1 cellular context compared by ENCODE assay signal in the genomic region with DNA sequence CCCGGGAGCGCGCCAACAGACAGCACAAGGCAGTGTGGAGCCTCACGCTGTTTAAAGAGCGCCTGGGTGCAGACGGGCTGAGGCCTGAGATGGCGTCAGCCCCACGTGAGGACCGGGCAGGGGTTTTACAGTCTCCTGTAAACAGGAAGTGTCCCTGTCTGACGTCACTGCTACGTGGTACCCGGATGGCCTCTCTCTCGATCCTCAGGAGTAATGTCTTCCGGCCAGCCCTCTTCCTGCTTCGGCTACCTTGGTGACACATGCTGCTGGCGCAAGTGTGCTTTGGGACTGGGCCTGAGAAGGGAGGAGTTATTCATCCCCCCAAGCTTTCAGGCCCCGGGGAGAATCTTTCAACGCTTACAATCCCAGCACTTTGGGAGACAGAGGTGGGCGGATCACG.
TF ChIP-seq lines count a peak whose summit lies in the region.

No MANE protein-coding gene starts in this region.

TF ChIP-seq in WTC11, 78 proteins besides CTCF, POLR2A, EP300 and RAD21:
- TF ChIP-seq, protein P1, sequence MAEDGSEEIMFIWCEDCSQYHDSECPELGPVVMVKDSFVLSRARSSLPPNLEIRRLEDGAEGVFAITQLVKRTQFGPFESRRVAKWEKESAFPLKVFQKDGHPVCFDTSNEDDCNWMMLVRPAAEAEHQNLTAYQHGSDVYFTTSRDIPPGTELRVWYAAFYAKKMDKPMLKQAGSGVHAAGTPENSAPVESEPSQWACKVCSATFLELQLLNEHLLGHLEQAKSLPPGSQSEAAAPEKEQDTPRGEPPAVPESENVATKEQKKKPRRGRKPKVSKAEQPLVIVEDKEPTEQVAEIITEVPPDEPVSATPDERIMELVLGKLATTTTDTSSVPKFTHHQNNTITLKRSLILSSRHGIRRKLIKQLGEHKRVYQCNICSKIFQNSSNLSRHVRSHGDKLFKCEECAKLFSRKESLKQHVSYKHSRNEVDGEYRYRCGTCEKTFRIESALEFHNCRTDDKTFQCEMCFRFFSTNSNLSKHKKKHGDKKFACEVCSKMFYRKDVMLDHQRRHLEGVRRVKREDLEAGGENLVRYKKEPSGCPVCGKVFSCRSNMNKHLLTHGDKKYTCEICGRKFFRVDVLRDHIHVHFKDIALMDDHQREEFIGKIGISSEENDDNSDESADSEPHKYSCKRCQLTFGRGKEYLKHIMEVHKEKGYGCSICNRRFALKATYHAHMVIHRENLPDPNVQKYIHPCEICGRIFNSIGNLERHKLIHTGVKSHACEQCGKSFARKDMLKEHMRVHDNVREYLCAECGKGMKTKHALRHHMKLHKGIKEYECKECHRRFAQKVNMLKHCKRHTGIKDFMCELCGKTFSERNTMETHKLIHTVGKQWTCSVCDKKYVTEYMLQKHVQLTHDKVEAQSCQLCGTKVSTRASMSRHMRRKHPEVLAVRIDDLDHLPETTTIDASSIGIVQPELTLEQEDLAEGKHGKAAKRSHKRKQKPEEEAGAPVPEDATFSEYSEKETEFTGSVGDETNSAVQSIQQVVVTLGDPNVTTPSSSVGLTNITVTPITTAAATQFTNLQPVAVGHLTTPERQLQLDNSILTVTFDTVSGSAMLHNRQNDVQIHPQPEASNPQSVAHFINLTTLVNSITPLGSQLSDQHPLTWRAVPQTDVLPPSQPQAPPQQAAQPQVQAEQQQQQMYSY (CRISPR knock-in tag; IDR thresholded peaks at IDR 0.05) = no peak
- no peak for TF ChIP-seq GRHL2 (CRISPR knock-in tag; IDR thresholded peaks at IDR 0.05; ENCODE audit: insufficient replicate concordance, severe bottlenecking)
- TF ChIP-seq, protein P2, sequence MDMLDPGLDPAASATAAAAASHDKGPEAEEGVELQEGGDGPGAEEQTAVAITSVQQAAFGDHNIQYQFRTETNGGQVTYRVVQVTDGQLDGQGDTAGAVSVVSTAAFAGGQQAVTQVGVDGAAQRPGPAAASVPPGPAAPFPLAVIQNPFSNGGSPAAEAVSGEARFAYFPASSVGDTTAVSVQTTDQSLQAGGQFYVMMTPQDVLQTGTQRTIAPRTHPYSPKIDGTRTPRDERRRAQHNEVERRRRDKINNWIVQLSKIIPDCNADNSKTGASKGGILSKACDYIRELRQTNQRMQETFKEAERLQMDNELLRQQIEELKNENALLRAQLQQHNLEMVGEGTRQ (CRISPR knock-in tag; IDR thresholded peaks at IDR 0.05) = no peak
- TF ChIP-seq PRRX2 (CRISPR knock-in tag; IDR thresholded peaks at IDR 0.05) = no peak
- no peak for TF ChIP-seq EMX1 (CRISPR knock-in tag; IDR thresholded peaks at IDR 0.05)
- TF ChIP-seq, protein P3, sequence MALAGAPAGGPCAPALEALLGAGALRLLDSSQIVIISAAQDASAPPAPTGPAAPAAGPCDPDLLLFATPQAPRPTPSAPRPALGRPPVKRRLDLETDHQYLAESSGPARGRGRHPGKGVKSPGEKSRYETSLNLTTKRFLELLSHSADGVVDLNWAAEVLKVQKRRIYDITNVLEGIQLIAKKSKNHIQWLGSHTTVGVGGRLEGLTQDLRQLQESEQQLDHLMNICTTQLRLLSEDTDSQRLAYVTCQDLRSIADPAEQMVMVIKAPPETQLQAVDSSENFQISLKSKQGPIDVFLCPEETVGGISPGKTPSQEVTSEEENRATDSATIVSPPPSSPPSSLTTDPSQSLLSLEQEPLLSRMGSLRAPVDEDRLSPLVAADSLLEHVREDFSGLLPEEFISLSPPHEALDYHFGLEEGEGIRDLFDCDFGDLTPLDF (CRISPR knock-in tag; IDR thresholded peaks at IDR 0.05) = no peak
- TF ChIP-seq, protein P4, sequence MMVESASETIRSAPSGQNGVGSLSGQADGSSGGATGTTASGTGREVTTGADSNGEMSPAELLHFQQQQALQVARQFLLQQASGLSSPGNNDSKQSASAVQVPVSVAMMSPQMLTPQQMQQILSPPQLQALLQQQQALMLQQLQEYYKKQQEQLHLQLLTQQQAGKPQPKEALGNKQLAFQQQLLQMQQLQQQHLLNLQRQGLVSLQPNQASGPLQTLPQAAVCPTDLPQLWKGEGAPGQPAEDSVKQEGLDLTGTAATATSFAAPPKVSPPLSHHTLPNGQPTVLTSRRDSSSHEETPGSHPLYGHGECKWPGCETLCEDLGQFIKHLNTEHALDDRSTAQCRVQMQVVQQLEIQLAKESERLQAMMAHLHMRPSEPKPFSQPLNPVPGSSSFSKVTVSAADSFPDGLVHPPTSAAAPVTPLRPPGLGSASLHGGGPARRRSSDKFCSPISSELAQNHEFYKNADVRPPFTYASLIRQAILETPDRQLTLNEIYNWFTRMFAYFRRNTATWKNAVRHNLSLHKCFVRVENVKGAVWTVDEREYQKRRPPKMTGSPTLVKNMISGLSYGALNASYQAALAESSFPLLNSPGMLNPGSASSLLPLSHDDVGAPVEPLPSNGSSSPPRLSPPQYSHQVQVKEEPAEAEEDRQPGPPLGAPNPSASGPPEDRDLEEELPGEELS (CRISPR knock-in tag; IDR thresholded peaks at IDR 0.05) = no peak
- TF ChIP-seq, protein P5, sequence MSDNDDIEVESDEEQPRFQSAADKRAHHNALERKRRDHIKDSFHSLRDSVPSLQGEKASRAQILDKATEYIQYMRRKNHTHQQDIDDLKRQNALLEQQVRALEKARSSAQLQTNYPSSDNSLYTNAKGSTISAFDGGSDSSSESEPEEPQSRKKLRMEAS (CRISPR knock-in tag; IDR thresholded peaks at IDR 0.05) = no peak
- TF ChIP-seq, protein P6, sequence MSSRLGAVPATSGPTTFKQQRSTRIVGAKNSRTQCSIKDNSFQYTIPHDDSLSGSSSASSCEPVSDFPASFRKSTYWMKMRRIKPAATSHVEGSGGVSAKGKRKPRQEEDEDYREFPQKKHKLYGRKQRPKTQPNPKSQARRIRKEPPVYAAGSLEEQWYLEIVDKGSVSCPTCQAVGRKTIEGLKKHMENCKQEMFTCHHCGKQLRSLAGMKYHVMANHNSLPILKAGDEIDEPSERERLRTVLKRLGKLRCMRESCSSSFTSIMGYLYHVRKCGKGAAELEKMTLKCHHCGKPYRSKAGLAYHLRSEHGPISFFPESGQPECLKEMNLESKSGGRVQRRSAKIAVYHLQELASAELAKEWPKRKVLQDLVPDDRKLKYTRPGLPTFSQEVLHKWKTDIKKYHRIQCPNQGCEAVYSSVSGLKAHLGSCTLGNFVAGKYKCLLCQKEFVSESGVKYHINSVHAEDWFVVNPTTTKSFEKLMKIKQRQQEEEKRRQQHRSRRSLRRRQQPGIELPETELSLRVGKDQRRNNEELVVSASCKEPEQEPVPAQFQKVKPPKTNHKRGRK (CRISPR knock-in tag; IDR thresholded peaks at IDR 0.05; ENCODE audit: borderline replicate concordance) = no peak
- TF ChIP-seq, protein P7, sequence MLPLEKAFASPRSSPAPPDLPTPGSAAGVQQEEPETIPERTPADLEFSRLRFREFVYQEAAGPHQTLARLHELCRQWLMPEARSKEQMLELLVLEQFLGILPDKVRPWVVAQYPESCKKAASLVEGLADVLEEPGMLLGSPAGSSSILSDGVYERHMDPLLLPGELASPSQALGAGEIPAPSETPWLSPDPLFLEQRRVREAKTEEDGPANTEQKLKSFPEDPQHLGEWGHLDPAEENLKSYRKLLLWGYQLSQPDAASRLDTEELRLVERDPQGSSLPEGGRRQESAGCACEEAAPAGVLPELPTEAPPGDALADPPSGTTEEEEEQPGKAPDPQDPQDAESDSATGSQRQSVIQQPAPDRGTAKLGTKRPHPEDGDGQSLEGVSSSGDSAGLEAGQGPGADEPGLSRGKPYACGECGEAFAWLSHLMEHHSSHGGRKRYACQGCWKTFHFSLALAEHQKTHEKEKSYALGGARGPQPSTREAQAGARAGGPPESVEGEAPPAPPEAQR (CRISPR knock-in tag; IDR thresholded peaks at IDR 0.05) = no peak
- TF ChIP-seq, protein P8, sequence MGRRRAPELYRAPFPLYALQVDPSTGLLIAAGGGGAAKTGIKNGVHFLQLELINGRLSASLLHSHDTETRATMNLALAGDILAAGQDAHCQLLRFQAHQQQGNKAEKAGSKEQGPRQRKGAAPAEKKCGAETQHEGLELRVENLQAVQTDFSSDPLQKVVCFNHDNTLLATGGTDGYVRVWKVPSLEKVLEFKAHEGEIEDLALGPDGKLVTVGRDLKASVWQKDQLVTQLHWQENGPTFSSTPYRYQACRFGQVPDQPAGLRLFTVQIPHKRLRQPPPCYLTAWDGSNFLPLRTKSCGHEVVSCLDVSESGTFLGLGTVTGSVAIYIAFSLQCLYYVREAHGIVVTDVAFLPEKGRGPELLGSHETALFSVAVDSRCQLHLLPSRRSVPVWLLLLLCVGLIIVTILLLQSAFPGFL (CRISPR knock-in tag; IDR thresholded peaks at IDR 0.05; ENCODE audit: borderline replicate concordance) = no peak
- TF ChIP-seq, protein P9, sequence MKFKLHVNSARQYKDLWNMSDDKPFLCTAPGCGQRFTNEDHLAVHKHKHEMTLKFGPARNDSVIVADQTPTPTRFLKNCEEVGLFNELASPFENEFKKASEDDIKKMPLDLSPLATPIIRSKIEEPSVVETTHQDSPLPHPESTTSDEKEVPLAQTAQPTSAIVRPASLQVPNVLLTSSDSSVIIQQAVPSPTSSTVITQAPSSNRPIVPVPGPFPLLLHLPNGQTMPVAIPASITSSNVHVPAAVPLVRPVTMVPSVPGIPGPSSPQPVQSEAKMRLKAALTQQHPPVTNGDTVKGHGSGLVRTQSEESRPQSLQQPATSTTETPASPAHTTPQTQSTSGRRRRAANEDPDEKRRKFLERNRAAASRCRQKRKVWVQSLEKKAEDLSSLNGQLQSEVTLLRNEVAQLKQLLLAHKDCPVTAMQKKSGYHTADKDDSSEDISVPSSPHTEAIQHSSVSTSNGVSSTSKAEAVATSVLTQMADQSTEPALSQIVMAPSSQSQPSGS (CRISPR knock-in tag; IDR thresholded peaks at IDR 0.05; ENCODE audit: borderline replicate concordance, low read depth) = no peak
- TF ChIP-seq HMGA2 (CRISPR knock-in tag; IDR thresholded peaks at IDR 0.05) = no peak
- no peak for TF ChIP-seq RORB (CRISPR knock-in tag; IDR thresholded peaks at IDR 0.05)
TF ChIP-seq in WTC11: peak in this region for 0.
